Comparison of ENCODE assay signal across 1 cellular context in genomic region chr11:65988791-65989592, GRCh38.
TF ChIP-seq lines count a peak whose summit lies in the region.

No MANE protein-coding gene starts in this region.

TF ChIP-seq in K562, 482 proteins besides CTCF, POLR2A, EP300 and RAD21 (continued from another document and continues in another):
- TF ChIP-seq HES1 (IDR thresholded peaks at IDR 0.05; ENCODE audit: low read depth) (no peak), MXD1 (CRISPR knock-in tag; IDR thresholded peaks at IDR 0.05; ENCODE audit: borderline replicate concordance, poor library complexity, severe bottlenecking) (no peak), ZSCAN32 (CRISPR knock-in tag; IDR thresholded peaks at IDR 0.05) (no peak), HIVEP1 (CRISPR knock-in tag; IDR thresholded peaks at IDR 0.05) (no peak), ZBTB49 (CRISPR knock-in tag; IDR thresholded peaks at IDR 0.05; ENCODE audit: borderline replicate concordance) (no peak), KLF13 (tag; IDR thresholded peaks at IDR 0.05; ENCODE audit: borderline replicate concordance, low read depth) (peak; percentile 49; the same call in 1 of the 2 replicates), WHSC1 (IDR thresholded peaks at IDR 0.05; ENCODE audit: low read length) (no peak), CEBPG (CRISPR knock-in tag; IDR thresholded peaks at IDR 0.05) (no peak), CEBPG (tag; conservative IDR thresholded peaks at IDR 0.05 in 1 of 2, IDR thresholded peaks at IDR 0.05 in 1 of 2) (no peak), TAF7 (tag; IDR thresholded peaks at IDR 0.05) (no peak), GATAD2A (IDR thresholded peaks at IDR 0.05) (no peak), ZFP36 (IDR thresholded peaks at IDR 0.05; ENCODE audit: low read depth, low read length, partially characterized antibody) (no peak), NKRF (IDR thresholded peaks at IDR 0.05; ENCODE audit: borderline replicate concordance) (no peak), E2F8 (IDR thresholded peaks at IDR 0.05; ENCODE audit: low read depth, partially characterized antibody) (peak; percentile 36), NFATC3 (IDR thresholded peaks at IDR 0.05) (no peak), ARID3A (IDR thresholded peaks at IDR 0.05; ENCODE audit: borderline replicate concordance, low read depth, low read length) (peak; percentile 81), MTA3 (IDR thresholded peaks at IDR 0.05; ENCODE audit: borderline replicate concordance) (no peak), CHD4 (IDR thresholded peaks at IDR 0.05; ENCODE audit: insufficient read depth, insufficient replicate concordance, low read depth, low read length, poor library complexity, severe bottlenecking) (no peak), E2F5 (CRISPR knock-in tag; IDR thresholded peaks at IDR 0.05) (no peak), RCOR1 (IDR thresholded peaks at IDR 0.05; ENCODE audit: borderline replicate concordance in 1 of 2, low read depth in 2 of 2, low read length in 2 of 2) (peak in 1 of 2 experiments; percentile 79; a peak in 1 of 4 replicates), ZBTB12 (CRISPR knock-in tag; IDR thresholded peaks at IDR 0.05) (no peak), POLR2G (IDR thresholded peaks at IDR 0.05; ENCODE audit: low read depth, low read length) (no peak), ATF4 (CRISPR knock-in tag; IDR thresholded peaks at IDR 0.05) (no peak), JUNB (CRISPR knock-in tag; conservative IDR thresholded peaks at IDR 0.05) (no peak), EZH2 (IDR thresholded peaks at IDR 0.05; ENCODE audit: borderline replicate concordance, low read depth, low read length) (no peak), GATAD2B (IDR thresholded peaks at IDR 0.05; ENCODE audit: borderline replicate concordance) (0 out of 2 replicates have a peak, but pooled peaks have one; percentile 38), PHB2 (IDR thresholded peaks at IDR 0.05; ENCODE audit: low read depth) (no peak), POLR3G (IDR thresholded peaks at IDR 0.05; ENCODE audit: extremely low read depth, insufficient read length, insufficient replicate concordance) (no peak), SMAD3 (CRISPR knock-in tag; conservative IDR thresholded peaks at IDR 0.05) (0 out of 2 replicates have a peak, but pooled peaks have one; percentile 3), PBX2 (CRISPR knock-in tag; IDR thresholded peaks at IDR 0.05; ENCODE audit: low read depth) (no peak), PBX2 (tag; conservative IDR thresholded peaks at IDR 0.05; ENCODE audit: low read depth) (no peak), CHD2 (IDR thresholded peaks at IDR 0.05; ENCODE audit: low read depth, low read length) (no peak), TRIM28 (IDR thresholded peaks at IDR 0.05) (no peak), PHF20 (IDR thresholded peaks at IDR 0.05; ENCODE audit: partially characterized antibody) (no peak), ZNF174 (CRISPR knock-in tag; IDR thresholded peaks at IDR 0.05) (no peak), SRSF9 (IDR thresholded peaks at IDR 0.05; ENCODE audit: borderline replicate concordance, low read depth, low read length) (no peak), SRSF3 (IDR thresholded peaks at IDR 0.05; ENCODE audit: insufficient read depth, low read length) (no peak), KDM2B (CRISPR knock-in tag; IDR thresholded peaks at IDR 0.05) (no peak), FOXA3 (CRISPR knock-in tag; conservative IDR thresholded peaks at IDR 0.05 in 1 of 2, IDR thresholded peaks at IDR 0.05 in 1 of 2) (no peak), USF1 (CRISPR knock-in tag; IDR thresholded peaks at IDR 0.05) (no peak), SIX5 (IDR thresholded peaks at IDR 0.05; ENCODE audit: borderline replicate concordance in 1 of 2, insufficient read depth in 1 of 2, low read depth in 1 of 2, low read length in 2 of 2) (no peak), ESRRA (IDR thresholded peaks at IDR 0.05; ENCODE audit: borderline replicate concordance, low read depth) (0 out of 2 replicates have a peak, but pooled peaks have one; percentile 37), TFAP4 (CRISPR knock-in tag; IDR thresholded peaks at IDR 0.05; ENCODE audit: borderline replicate concordance) (peak; percentile 58), EP400 (IDR thresholded peaks at IDR 0.05) (no peak)
